2 cellular contexts compared by ENCODE assay signal in the genomic region with DNA sequence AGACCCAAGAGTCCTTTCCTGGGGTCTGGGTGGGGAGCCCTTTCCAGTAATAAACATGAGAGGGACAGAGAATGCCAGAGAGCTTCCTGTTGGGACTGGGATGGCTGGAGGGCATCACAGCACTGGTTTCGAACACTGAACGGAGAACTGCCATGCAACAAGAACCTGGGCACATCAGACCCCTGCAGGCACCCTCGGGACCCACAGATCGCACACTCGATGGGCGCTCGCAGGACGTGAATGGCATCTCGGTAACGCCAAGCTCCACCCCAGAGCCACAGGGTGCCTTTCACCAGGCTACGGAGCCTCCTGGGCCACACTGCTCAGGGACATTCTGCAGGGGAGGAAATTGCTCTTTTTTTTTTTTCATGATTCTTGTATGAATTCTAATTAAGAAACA.
TF ChIP-seq lines count a peak whose summit lies in the region.

No MANE protein-coding gene starts in this region.

TF ChIP-seq in GM23338, 12 proteins besides CTCF, POLR2A, EP300 and RAD21:
- TF ChIP-seq EZH2phosphoT487 (IDR thresholded peaks at IDR 0.05; ENCODE audit: unreplicated experiment) (no peak), CREB1 (CRISPR knock-in tag; IDR thresholded peaks at IDR 0.05; ENCODE audit: low read depth) (no peak), EZH2 (IDR thresholded peaks at IDR 0.05; ENCODE audit: low read depth, unreplicated experiment) (no peak), NANOG (IDR thresholded peaks at IDR 0.05; ENCODE audit: borderline replicate concordance) (no peak), STAT1 (IDR thresholded peaks at IDR 0.05; ENCODE audit: unreplicated experiment) (no peak), JUNB (IDR thresholded peaks at IDR 0.05; ENCODE audit: unreplicated experiment) (no peak)
- TF ChIP-seq, protein P1, sequence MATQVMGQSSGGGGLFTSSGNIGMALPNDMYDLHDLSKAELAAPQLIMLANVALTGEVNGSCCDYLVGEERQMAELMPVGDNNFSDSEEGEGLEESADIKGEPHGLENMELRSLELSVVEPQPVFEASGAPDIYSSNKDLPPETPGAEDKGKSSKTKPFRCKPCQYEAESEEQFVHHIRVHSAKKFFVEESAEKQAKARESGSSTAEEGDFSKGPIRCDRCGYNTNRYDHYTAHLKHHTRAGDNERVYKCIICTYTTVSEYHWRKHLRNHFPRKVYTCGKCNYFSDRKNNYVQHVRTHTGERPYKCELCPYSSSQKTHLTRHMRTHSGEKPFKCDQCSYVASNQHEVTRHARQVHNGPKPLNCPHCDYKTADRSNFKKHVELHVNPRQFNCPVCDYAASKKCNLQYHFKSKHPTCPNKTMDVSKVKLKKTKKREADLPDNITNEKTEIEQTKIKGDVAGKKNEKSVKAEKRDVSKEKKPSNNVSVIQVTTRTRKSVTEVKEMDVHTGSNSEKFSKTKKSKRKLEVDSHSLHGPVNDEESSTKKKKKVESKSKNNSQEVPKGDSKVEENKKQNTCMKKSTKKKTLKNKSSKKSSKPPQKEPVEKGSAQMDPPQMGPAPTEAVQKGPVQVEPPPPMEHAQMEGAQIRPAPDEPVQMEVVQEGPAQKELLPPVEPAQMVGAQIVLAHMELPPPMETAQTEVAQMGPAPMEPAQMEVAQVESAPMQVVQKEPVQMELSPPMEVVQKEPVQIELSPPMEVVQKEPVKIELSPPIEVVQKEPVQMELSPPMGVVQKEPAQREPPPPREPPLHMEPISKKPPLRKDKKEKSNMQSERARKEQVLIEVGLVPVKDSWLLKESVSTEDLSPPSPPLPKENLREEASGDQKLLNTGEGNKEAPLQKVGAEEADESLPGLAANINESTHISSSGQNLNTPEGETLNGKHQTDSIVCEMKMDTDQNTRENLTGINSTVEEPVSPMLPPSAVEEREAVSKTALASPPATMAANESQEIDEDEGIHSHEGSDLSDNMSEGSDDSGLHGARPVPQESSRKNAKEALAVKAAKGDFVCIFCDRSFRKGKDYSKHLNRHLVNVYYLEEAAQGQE (IDR thresholded peaks at IDR 0.05; ENCODE audit: unreplicated experiment) = no peak
TF ChIP-seq in GM23338: peak in this region for 0.

TF ChIP-seq in HepG2, 621 proteins besides CTCF, POLR2A, EP300 and RAD21:
- TF ChIP-seq ZFP82 (CRISPR knock-in tag; IDR thresholded peaks at IDR 0.05; ENCODE audit: borderline replicate concordance) = no peak
- TF ChIP-seq ZFP36 (IDR thresholded peaks at IDR 0.05; ENCODE audit: borderline replicate concordance, low read depth, low read length, partially characterized antibody) = no peak
- TF ChIP-seq ZNF367 (CRISPR knock-in tag; IDR thresholded peaks at IDR 0.05; ENCODE audit: borderline replicate concordance) = no peak
- no peak for TF ChIP-seq ZSCAN5A (CRISPR knock-in tag; IDR thresholded peaks at IDR 0.05; ENCODE audit: borderline replicate concordance)
- no peak for TF ChIP-seq ZNF280D (CRISPR knock-in tag; IDR thresholded peaks at IDR 0.05)
- TF ChIP-seq ZNF441 (CRISPR knock-in tag; IDR thresholded peaks at IDR 0.05; ENCODE audit: borderline replicate concordance) = no peak
- no peak for TF ChIP-seq ATRX (CRISPR knock-in tag; IDR thresholded peaks at IDR 0.05; ENCODE audit: borderline replicate concordance)
- TF ChIP-seq CBFB (CRISPR knock-in tag; IDR thresholded peaks at IDR 0.05) = no peak
- TF ChIP-seq ZNF136 (CRISPR knock-in tag; IDR thresholded peaks at IDR 0.05; ENCODE audit: low read depth) = no peak
- no peak for TF ChIP-seq ZNF318 (CRISPR knock-in tag; IDR thresholded peaks at IDR 0.05)
- TF ChIP-seq ZSCAN12 (CRISPR knock-in tag; IDR thresholded peaks at IDR 0.05) = no peak
- no peak for TF ChIP-seq SMARCE1 (IDR thresholded peaks at IDR 0.05; ENCODE audit: borderline replicate concordance)
- TF ChIP-seq ZNF614 (CRISPR knock-in tag; IDR thresholded peaks at IDR 0.05; ENCODE audit: borderline replicate concordance) = no peak
- TF ChIP-seq ZNF17 (CRISPR knock-in tag; IDR thresholded peaks at IDR 0.05) = no peak
- TF ChIP-seq, protein P2, sequence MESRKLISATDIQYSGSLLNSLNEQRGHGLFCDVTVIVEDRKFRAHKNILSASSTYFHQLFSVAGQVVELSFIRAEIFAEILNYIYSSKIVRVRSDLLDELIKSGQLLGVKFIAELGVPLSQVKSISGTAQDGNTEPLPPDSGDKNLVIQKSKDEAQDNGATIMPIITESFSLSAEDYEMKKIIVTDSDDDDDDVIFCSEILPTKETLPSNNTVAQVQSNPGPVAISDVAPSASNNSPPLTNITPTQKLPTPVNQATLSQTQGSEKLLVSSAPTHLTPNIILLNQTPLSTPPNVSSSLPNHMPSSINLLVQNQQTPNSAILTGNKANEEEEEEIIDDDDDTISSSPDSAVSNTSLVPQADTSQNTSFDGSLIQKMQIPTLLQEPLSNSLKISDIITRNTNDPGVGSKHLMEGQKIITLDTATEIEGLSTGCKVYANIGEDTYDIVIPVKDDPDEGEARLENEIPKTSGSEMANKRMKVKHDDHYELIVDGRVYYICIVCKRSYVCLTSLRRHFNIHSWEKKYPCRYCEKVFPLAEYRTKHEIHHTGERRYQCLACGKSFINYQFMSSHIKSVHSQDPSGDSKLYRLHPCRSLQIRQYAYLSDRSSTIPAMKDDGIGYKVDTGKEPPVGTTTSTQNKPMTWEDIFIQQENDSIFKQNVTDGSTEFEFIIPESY (CRISPR knock-in tag; IDR thresholded peaks at IDR 0.05) = no peak
- TF ChIP-seq NFYC (CRISPR knock-in tag; IDR thresholded peaks at IDR 0.05) = no peak
- no peak for TF ChIP-seq ZBTB38 (CRISPR knock-in tag; IDR thresholded peaks at IDR 0.05)
- no peak for TF ChIP-seq ARNT2 (CRISPR knock-in tag; IDR thresholded peaks at IDR 0.05; ENCODE audit: low read depth)
- no peak for TF ChIP-seq BCL6 (CRISPR knock-in tag; IDR thresholded peaks at IDR 0.05)
TF ChIP-seq in HepG2: peak in this region for 0.
